29 cellular contexts compared by ENCODE assay signal in genomic region chr15:67560320-67560719, GRCh38.
"Had no signal": no experiment of that assay in that cellular context is flagged by ENCODE, and none has a peak within 500 bp of the region (broad histone marks: within the 10 kb centered on the region; RNA-seq: fewer than 3 reads in every experiment).

No MANE protein-coding gene starts in this region.

- H3K4me1 ChIP-seq: stomach, suprapubic skin, testis, tibial artery, tibial nerve, transverse colon, upper lobe of right lung, uterus, vagina had no signal

- H3K27me3 ChIP-seq: stomach, suprapubic skin, testis, thyroid gland, tibial artery, tibial nerve, transverse colon, upper lobe of left lung, upper lobe of right lung, uterus, vagina had no signal

- H3K27ac ChIP-seq: stomach, suprapubic skin, testis, thoracic aorta, thyroid gland, tibial artery, tibial nerve, transverse colon, upper lobe of left lung, upper lobe of right lung, uterus, vagina had no signal

- FAIRE-seq: urothelium cell line had no signal

- H3K27me3 Mint-ChIP-seq: stimulated activated memory B cell treated with anti-CD40 and anti-IgM and Interleukin-4, amounts not matched to agents 10 μg/mL and 1 μg/mL and 100 μg/mL, for 72 hours; stimulated activated naive B cell treated with anti-CD40 and anti-IgM and Interleukin-4, amounts not matched to agents 10 μg/mL and 1 μg/mL and 100 μg/mL, for 72 hours; stimulated activated naive CD8-positive, alpha-beta T cell treated with anti-CD3 and anti-CD28 coated beads, Interleukin-15, amount 100 ng/mL, for 72 hours; stimulated activated naive CD8-positive, alpha-beta T cell treated with anti-CD3 and anti-CD28 coated beads, Interleukin-15, Interleukin-2, amounts not matched to agents 100 ng/mL and 50 ng/mL, for 24 hours; type B pancreatic cell had no signal

- H3K4me3 Mint-ChIP-seq: stimulated activated effector memory CD8-positive, alpha-beta T cell treated with anti-CD3 and anti-CD28 coated beads, Interleukin-12 subunit alpha, Interleukin-12 subunit beta, amount 100 ng/mL, for 72 hours; stimulated activated memory B cell treated with anti-CD40 and anti-IgM and Interleukin-4, amounts not matched to agents 10 μg/mL and 1 μg/mL and 100 μg/mL, for 72 hours; stimulated activated naive B cell treated with anti-CD40 and anti-IgM and Interleukin-4, amounts not matched to agents 10 μg/mL and 1 μg/mL and 100 μg/mL, for 72 hours; stimulated activated naive CD8-positive, alpha-beta T cell treated with anti-CD3 and anti-CD28 coated beads, Interleukin-15, amount 100 ng/mL, for 72 hours; stimulated activated naive CD8-positive, alpha-beta T cell treated with anti-CD3 and anti-CD28 coated beads, Interleukin-15, Interleukin-2, amounts not matched to agents 100 ng/mL and 50 ng/mL, for 24 hours; type B pancreatic cell had no signal

- H3K9me3 Mint-ChIP-seq: stimulated activated effector memory CD8-positive, alpha-beta T cell treated with anti-CD3 and anti-CD28 coated beads, Interleukin-12 subunit alpha, Interleukin-12 subunit beta, amount 100 ng/mL, for 72 hours; stimulated activated naive CD8-positive, alpha-beta T cell treated with anti-CD3 and anti-CD28 coated beads, Interleukin-15, Interleukin-2, amounts not matched to agents 100 ng/mL and 50 ng/mL, for 24 hours had no signal

- ATAC-seq: stimulated activated effector memory CD8-positive, alpha-beta T cell treated with anti-CD3 and anti-CD28 coated beads, Interleukin-12 subunit alpha, Interleukin-12 subunit beta, amount 100 ng/mL, for 72 hours; stimulated activated memory B cell treated with anti-CD40 and anti-IgM and Interleukin-4, amounts not matched to agents 10 μg/mL and 1 μg/mL and 100 μg/mL, for 72 hours; stimulated activated naive B cell treated with anti-CD40 and anti-IgM and Interleukin-4, amounts not matched to agents 10 μg/mL and 1 μg/mL and 100 μg/mL, for 72 hours; stimulated activated naive CD8-positive, alpha-beta T cell treated with anti-CD3 and anti-CD28 coated beads, Interleukin-15, amount 100 ng/mL, for 72 hours; stimulated activated naive CD8-positive, alpha-beta T cell treated with anti-CD3 and anti-CD28 coated beads, Interleukin-15, Interleukin-2, amounts not matched to agents 100 U/mL and 50 U/mL, for 24 hours; upper lobe of right lung had no signal

- H3K36me3 ChIP-seq: thoracic aorta, upper lobe of right lung, uterus, vagina had no signal

- H3K4me3 ChIP-seq: stomach, suprapubic skin, testis, thoracic aorta, thyroid gland, tibial artery, tibial nerve, transverse colon, upper lobe of left lung, upper lobe of right lung, uterus, vagina had no signal

- H3K9me3 ChIP-seq: stomach, suprapubic skin, testis, thoracic aorta, thyroid gland, tibial artery, transverse colon, upper lobe of left lung, upper lobe of right lung, uterus had no signal

- H3K27ac Mint-ChIP-seq: stimulated activated effector memory CD8-positive, alpha-beta T cell treated with anti-CD3 and anti-CD28 coated beads, Interleukin-12 subunit alpha, Interleukin-12 subunit beta, amount 100 ng/mL, for 72 hours; stimulated activated memory B cell treated with anti-CD40 and anti-IgM and Interleukin-4, amounts not matched to agents 10 μg/mL and 1 μg/mL and 100 μg/mL, for 72 hours; stimulated activated naive B cell treated with anti-CD40 and anti-IgM and Interleukin-4, amounts not matched to agents 10 μg/mL and 1 μg/mL and 100 μg/mL, for 72 hours; stimulated activated naive CD8-positive, alpha-beta T cell treated with anti-CD3 and anti-CD28 coated beads, Interleukin-15, amount 100 ng/mL, for 72 hours; stimulated activated naive CD8-positive, alpha-beta T cell treated with anti-CD3 and anti-CD28 coated beads, Interleukin-15, Interleukin-2, amounts not matched to agents 100 ng/mL and 50 ng/mL, for 24 hours; type B pancreatic cell had no signal

- DNase-seq: stimulated activated CD4-positive, alpha-beta T cell treated with anti-CD3 and anti-CD28 coated beads, Interleukin-2, amount 100 ng/mL, for 48 hours; stimulated activated CD4-positive, alpha-beta T cell treated with anti-CD3 and anti-CD28 coated beads, Interleukin-4, amount 100 ng/mL, for 1 hour; stimulated activated CD4-positive, alpha-beta T cell treated with anti-CD3 and anti-CD28 coated beads, Interleukin-4, amount 100 ng/mL, for 24 hours; stimulated activated CD4-positive, alpha-beta T cell treated with anti-CD3 and anti-CD28 coated beads, Interleukin-4, amount 100 ng/mL, for 4 hours; stimulated activated CD8-positive, alpha-beta memory T cell treated with anti-CD3 and anti-CD28 coated beads, Interleukin-4, amount 100 ng/mL, for 48 hours; stimulated activated naive B cell treated with anti-CD40 and anti-IgM and Interleukin-4, amounts not matched to agents 10 μg/mL and 1 μg/mL and 100 μg/mL, for 72 hours; stimulated activated naive CD4-positive, alpha-beta T cell; stimulated activated naive CD4-positive, alpha-beta T cell treated with Interleukin-2 at 50 U/mL for 16 hours; stimulated activated naive CD8-positive, alpha-beta T cell treated with anti-CD3 and anti-CD28 coated beads, Interleukin-15, amount 100 ng/mL, for 72 hours; stimulated activated naive CD8-positive, alpha-beta T cell treated with anti-CD3 and anti-CD28 coated beads, Interleukin-15, Interleukin-2, amounts not matched to agents 100 U/mL and 50 U/mL, for 24 hours; stomach; substantia nigra; testis; thyroid gland; tibial artery; transverse colon; trophoblast cell; upper lobe of left lung; upper lobe of right lung; uterus had no signal
